ENCODE assay signal across 2 cellular contexts in genomic region chr2:126771501-126772195, GRCh38.
TF ChIP-seq lines count a peak whose summit lies in the region.

No MANE protein-coding gene starts in this region.

TF ChIP-seq in HepG2, 621 proteins besides CTCF, POLR2A, EP300 and RAD21:
- TF ChIP-seq SIN3B (IDR thresholded peaks at IDR 0.05; ENCODE audit: low read length): no peak
- TF ChIP-seq, protein P1, sequence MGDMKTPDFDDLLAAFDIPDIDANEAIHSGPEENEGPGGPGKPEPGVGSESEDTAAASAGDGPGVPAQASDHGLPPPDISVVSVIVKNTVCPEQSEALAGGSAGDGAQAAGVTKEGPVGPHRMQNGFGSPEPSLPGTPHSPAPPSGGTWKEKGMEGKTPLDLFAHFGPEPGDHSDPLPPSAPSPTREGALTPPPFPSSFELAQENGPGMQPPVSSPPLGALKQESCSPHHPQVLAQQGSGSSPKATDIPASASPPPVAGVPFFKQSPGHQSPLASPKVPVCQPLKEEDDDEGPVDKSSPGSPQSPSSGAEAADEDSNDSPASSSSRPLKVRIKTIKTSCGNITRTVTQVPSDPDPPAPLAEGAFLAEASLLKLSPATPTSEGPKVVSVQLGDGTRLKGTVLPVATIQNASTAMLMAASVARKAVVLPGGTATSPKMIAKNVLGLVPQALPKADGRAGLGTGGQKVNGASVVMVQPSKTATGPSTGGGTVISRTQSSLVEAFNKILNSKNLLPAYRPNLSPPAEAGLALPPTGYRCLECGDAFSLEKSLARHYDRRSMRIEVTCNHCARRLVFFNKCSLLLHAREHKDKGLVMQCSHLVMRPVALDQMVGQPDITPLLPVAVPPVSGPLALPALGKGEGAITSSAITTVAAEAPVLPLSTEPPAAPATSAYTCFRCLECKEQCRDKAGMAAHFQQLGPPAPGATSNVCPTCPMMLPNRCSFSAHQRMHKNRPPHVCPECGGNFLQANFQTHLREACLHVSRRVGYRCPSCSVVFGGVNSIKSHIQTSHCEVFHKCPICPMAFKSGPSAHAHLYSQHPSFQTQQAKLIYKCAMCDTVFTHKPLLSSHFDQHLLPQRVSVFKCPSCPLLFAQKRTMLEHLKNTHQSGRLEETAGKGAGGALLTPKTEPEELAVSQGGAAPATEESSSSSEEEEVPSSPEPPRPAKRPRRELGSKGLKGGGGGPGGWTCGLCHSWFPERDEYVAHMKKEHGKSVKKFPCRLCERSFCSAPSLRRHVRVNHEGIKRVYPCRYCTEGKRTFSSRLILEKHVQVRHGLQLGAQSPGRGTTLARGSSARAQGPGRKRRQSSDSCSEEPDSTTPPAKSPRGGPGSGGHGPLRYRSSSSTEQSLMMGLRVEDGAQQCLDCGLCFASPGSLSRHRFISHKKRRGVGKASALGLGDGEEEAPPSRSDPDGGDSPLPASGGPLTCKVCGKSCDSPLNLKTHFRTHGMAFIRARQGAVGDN (CRISPR knock-in tag; IDR thresholded peaks at IDR 0.05): peak; percentile 3; the same call in 1 of the 2 replicates

TF ChIP-seq in GM12891, 5 proteins besides CTCF, POLR2A, EP300 and RAD21:
- TF ChIP-seq PAX5 (IDR thresholded peaks at IDR 0.05; ENCODE audit: insufficient read depth, low read length, severe bottlenecking) (no peak), POLR2AphosphoS5 (IDR thresholded peaks at IDR 0.05; ENCODE audit: low read depth, low read length) (no peak), POU2F2 (IDR thresholded peaks at IDR 0.05; ENCODE audit: low read depth, low read length) (no peak), SPI1 (IDR thresholded peaks at IDR 0.05; ENCODE audit: low read depth, low read length) (no peak), TAF1 (IDR thresholded peaks at IDR 0.05; ENCODE audit: low read depth, low read length) (no peak)
